In the genomic region with DNA sequence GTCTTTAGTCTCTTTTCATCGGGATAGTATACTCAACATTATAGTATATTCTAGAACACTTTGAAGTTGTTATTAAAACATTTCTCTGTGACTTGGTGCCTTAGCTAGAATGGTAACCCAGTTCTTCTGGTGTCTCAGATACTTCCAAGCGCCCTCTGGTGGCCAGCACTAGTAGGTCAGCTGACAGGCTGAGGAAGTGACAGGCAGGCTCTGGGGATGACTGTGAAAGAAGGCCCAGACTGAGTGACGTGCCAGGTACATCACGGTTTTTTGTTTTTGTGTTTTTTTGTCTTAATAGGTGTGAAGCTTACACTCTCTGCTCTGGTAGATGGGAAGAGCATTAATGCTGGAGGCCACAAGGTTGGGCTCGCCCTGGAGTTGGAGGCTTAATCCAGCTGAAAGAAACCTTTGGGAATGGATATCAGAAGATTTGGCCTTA, we compare ENCODE assay signal across 8 cellular contexts. TPM values are rescaled to one million over a fixed set of nuclear protein-coding genes. Genes with fewer than 3 reads are reported as not detected.
DNase-seq lines count a peak whose midpoint lies in the region; ATAC-seq lines count a peak whose summit lies in the region.

No MANE protein-coding gene starts in this region.

- WGBS in mesodermal cell (ENCODE audit: insufficient coverage in 2 of 2), 2 experiments, result 0 to 40% methylated on average over 1 to 2 of the region's 5 CpGs

- POLR2A ChIA-PET in activated CD8-positive, alpha-beta T cell treated with anti-CD3 and anti-CD28 coated beads, Interleukin-2, amount 10 ng/mL, durations not matched to agents 7 days and 5 days (lab: Charles Lee), result interaction anchor here (1.6 to 5.8 kb wide), 2 partner anchors 19 to 43 kb away, joined by 7 to 61 read pairs; partner anchors contain the start of gene VDAC2

- no peaks in the 10 kb centered on the region for H3K9me3 Mint-ChIP-seq in activated CD8-positive, alpha-beta T cell treated with anti-CD3 and anti-CD28 coated beads, Interleukin-2, amount 10 ng/mL, durations not matched to agents 7 days and 5 days (ENCODE audit: insufficient read depth)

- ATAC-seq in GM19043 (IDR thresholded peaks at IDR 0.05; ENCODE audit: low read depth, unreplicated experiment) (peak; percentile 39), HG03521 (IDR thresholded peaks at IDR 0.05; ENCODE audit: unreplicated experiment) (peak; percentile 27)
- peak; percentile 33 for ATAC-seq in activated CD8-positive, alpha-beta T cell treated with anti-CD3 and anti-CD28 coated beads, Interleukin-2, amount 10 ng/mL, durations not matched to agents 7 days and 5 days

- peak overlapping the region; percentile 89 for H3K27ac Mint-ChIP-seq in activated CD8-positive, alpha-beta T cell treated with anti-CD3 and anti-CD28 coated beads, Interleukin-2, amount 10 ng/mL, durations not matched to agents 7 days and 5 days

- no peaks in the 10 kb centered on the region for H3K27me3 ChIP-seq in effector memory CD4-positive, alpha-beta T cell (replicated peaks; ENCODE audit: control insufficient read depth, insufficient read depth, low read length, poor library complexity, severe bottlenecking)

- peak overlapping the region; percentile 15 for H3K4me3 Mint-ChIP-seq in activated CD8-positive, alpha-beta T cell treated with anti-CD3 and anti-CD28 coated beads, Interleukin-2, amount 10 ng/mL, durations not matched to agents 7 days and 5 days

- H3K27me3 Mint-ChIP-seq in activated CD8-positive, alpha-beta T cell treated with anti-CD3 and anti-CD28 coated beads, Interleukin-2, amount 10 ng/mL, durations not matched to agents 7 days and 5 days (ENCODE audit: low read depth), result no peaks in the 10 kb centered on the region

- H3K9me3 ChIP-seq in effector memory CD4-positive, alpha-beta T cell (ENCODE audit: control insufficient read depth, low read length), result no peaks in the 10 kb centered on the region
- no peaks in the 10 kb centered on the region for H3K9me3 ChIP-seq in mesodermal cell (ENCODE audit: control insufficient read depth, low read length)

- peak overlapping the region; percentile 33 for H3K27ac ChIP-seq in effector memory CD4-positive, alpha-beta T cell (ENCODE audit: insufficient read depth, low read length, poor library complexity, severe bottlenecking)
- H3K27ac ChIP-seq in mesodermal cell (ENCODE audit: low read depth, low read length, severe bottlenecking), result peak overlapping the region; percentile 30

- H3K36me3 Mint-ChIP-seq in activated CD8-positive, alpha-beta T cell treated with anti-CD3 and anti-CD28 coated beads, Interleukin-2, amount 10 ng/mL, durations not matched to agents 7 days and 5 days (ENCODE audit: low read depth), result peaks cover 56% of the 10 kb centered on the region

- peaks cover 19% of the 10 kb centered on the region for H3K4me1 ChIP-seq in effector memory CD4-positive, alpha-beta T cell (ENCODE audit: control insufficient read depth, insufficient read depth, low read length, poor library complexity, severe bottlenecking)
- H3K4me1 ChIP-seq in mesodermal cell (ENCODE audit: control insufficient read depth, insufficient read depth, low read length, poor library complexity, severe bottlenecking), result peaks cover 40% of the 10 kb centered on the region

- CTCF ChIA-PET in activated CD8-positive, alpha-beta T cell treated with anti-CD3 and anti-CD28 coated beads, Interleukin-2, amount 10 ng/mL, durations not matched to agents 7 days and 5 days (lab: Charles Lee), result interaction anchor here (0.8 to 12.8 kb wide), 23 partner anchors 8 to 1056 kb away, joined by 3 to 279 read pairs (median 5); partner anchors contain the start of genes SAMD8 and VDAC2

- peaks cover 47% of the 10 kb centered on the region for H3K4me1 Mint-ChIP-seq in activated CD8-positive, alpha-beta T cell treated with anti-CD3 and anti-CD28 coated beads, Interleukin-2, amount 10 ng/mL, durations not matched to agents 7 days and 5 days (ENCODE audit: low read depth)

- peak; percentile 94 for DNase-seq in Ammon's horn (ENCODE audit: low spot score)
- DNase-seq in NK-92 (lab: John Stamatoyannopoulos, UW; ENCODE audit: unreplicated experiment), result peak; percentile 51
- DNase-seq in activated CD8-positive, alpha-beta T cell treated with anti-CD3 and anti-CD28 coated beads, Interleukin-2, amount 10 ng/mL, durations not matched to agents 7 days and 5 days, result peak; percentile 97
- DNase-seq in effector memory CD4-positive, alpha-beta T cell, result peak; percentile 86 to 90 (median 87)
- peak; percentile 84 to 89 for DNase-seq in stimulated activated CD8-positive, alpha-beta memory T cell treated with anti-CD3 and anti-CD28 coated beads, Interleukin-4, amount 100 ng/mL, for 1 hour (ENCODE audit: low read depth in 2 of 2, low spot score in 1 of 2)

- peaks cover 35% of the 10 kb centered on the region for H3K36me3 ChIP-seq in effector memory CD4-positive, alpha-beta T cell (ENCODE audit: control insufficient read depth, insufficient read depth, low read length)
- H3K36me3 ChIP-seq in mesodermal cell (ENCODE audit: control insufficient read depth, insufficient read depth, low read length), result peaks cover 58% of the 10 kb centered on the region

- H3K4me3 ChIP-seq in effector memory CD4-positive, alpha-beta T cell (ENCODE audit: insufficient read depth, low read depth, low read length, poor library complexity, severe bottlenecking), result no peak overlapping the region
- no peak overlapping the region for H3K4me3 ChIP-seq in mesodermal cell (ENCODE audit: extremely low read depth, insufficient read depth, low read length, poor library complexity, severe bottlenecking)

RNA-seq across cellular contexts. Expression of gene COMTD1, which starts 5.1 kb away (rescaled TPM):
- total RNA-seq in activated CD8-positive, alpha-beta T cell treated with anti-CD3 and anti-CD28 coated beads, Interleukin-2, amount 10 ng/mL, durations not matched to agents 7 days and 5 days, result 10 to 100 TPM; 58.6 to 62.5 TPM
- 6.7 TPM for polyA plus RNA-seq in mesodermal cell (2013, experiment 1 of 2)
- 5.2 TPM for polyA plus RNA-seq in mesodermal cell (2013, experiment 2 of 2)

RNA-seq across cellular contexts. Expression of gene VDAC2, which starts 20.0 kb away (rescaled TPM):
- 100 to 1,000 TPM; 152 to 159 TPM for total RNA-seq in activated CD8-positive, alpha-beta T cell treated with anti-CD3 and anti-CD28 coated beads, Interleukin-2, amount 10 ng/mL, durations not matched to agents 7 days and 5 days
- polyA plus RNA-seq in mesodermal cell (2013, experiment 1 of 2), result 260 TPM
- 260 TPM for polyA plus RNA-seq in mesodermal cell (2013, experiment 2 of 2)
